Comparison of ENCODE assay signal across 1 cellular context in the genomic region with DNA sequence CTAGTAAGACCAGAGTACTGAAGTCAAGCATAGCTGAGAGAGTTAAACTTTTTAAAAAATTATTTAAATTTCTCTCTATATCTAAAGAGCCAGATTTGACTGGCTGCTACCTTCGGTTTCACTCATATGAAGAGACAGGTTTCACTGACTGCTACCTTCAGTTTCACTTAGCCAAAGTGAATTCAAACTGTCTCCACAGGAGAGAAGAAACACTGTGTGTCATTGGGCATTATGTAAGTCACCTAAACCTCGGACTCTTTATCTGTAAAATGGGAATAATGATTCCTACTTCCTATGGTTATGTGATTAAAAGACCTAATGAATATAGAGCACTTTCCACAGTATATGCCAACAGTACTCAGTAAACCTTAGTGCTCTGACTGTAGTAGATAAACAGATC.
TF ChIP-seq lines count a peak whose summit lies in the region.

No MANE protein-coding gene starts in this region.

TF ChIP-seq in HEK293, 187 proteins besides CTCF, POLR2A, EP300 and RAD21 (continued from another document):
- TF ChIP-seq, protein P1, sequence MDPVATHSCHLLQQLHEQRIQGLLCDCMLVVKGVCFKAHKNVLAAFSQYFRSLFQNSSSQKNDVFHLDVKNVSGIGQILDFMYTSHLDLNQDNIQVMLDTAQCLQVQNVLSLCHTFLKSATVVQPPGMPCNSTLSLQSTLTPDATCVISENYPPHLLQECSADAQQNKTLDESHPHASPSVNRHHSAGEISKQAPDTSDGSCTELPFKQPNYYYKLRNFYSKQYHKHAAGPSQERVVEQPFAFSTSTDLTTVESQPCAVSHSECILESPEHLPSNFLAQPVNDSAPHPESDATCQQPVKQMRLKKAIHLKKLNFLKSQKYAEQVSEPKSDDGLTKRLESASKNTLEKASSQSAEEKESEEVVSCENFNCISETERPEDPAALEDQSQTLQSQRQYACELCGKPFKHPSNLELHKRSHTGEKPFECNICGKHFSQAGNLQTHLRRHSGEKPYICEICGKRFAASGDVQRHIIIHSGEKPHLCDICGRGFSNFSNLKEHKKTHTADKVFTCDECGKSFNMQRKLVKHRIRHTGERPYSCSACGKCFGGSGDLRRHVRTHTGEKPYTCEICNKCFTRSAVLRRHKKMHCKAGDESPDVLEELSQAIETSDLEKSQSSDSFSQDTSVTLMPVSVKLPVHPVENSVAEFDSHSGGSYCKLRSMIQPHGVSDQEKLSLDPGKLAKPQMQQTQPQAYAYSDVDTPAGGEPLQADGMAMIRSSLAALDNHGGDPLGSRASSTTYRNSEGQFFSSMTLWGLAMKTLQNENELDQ (tag by site-specific recombination; IDR thresholded peaks at IDR 0.05; ENCODE audit: low read depth), result no peak
- TF ChIP-seq, protein P2, sequence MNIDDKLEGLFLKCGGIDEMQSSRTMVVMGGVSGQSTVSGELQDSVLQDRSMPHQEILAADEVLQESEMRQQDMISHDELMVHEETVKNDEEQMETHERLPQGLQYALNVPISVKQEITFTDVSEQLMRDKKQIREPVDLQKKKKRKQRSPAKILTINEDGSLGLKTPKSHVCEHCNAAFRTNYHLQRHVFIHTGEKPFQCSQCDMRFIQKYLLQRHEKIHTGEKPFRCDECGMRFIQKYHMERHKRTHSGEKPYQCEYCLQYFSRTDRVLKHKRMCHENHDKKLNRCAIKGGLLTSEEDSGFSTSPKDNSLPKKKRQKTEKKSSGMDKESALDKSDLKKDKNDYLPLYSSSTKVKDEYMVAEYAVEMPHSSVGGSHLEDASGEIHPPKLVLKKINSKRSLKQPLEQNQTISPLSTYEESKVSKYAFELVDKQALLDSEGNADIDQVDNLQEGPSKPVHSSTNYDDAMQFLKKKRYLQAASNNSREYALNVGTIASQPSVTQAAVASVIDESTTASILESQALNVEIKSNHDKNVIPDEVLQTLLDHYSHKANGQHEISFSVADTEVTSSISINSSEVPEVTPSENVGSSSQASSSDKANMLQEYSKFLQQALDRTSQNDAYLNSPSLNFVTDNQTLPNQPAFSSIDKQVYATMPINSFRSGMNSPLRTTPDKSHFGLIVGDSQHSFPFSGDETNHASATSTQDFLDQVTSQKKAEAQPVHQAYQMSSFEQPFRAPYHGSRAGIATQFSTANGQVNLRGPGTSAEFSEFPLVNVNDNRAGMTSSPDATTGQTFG (tag by site-specific recombination; IDR thresholded peaks at IDR 0.05; ENCODE audit: borderline replicate concordance), result no peak
- TF ChIP-seq ZNF560 (tag by site-specific recombination; IDR thresholded peaks at IDR 0.05; ENCODE audit: borderline replicate concordance) (no peak), ZNF626 (tag by site-specific recombination; IDR thresholded peaks at IDR 0.05) (no peak), ZNF624 (tag by site-specific recombination; IDR thresholded peaks at IDR 0.05) (no peak), ZNF664 (tag by site-specific recombination; IDR thresholded peaks at IDR 0.05) (peak; percentile 49; the same call in 1 of the 2 replicates), ZNF335 (tag by site-specific recombination; conservative IDR thresholded peaks at IDR 0.05) (peak; percentile 28; the same call in 1 of the 2 replicates)
- TF ChIP-seq, protein P3, sequence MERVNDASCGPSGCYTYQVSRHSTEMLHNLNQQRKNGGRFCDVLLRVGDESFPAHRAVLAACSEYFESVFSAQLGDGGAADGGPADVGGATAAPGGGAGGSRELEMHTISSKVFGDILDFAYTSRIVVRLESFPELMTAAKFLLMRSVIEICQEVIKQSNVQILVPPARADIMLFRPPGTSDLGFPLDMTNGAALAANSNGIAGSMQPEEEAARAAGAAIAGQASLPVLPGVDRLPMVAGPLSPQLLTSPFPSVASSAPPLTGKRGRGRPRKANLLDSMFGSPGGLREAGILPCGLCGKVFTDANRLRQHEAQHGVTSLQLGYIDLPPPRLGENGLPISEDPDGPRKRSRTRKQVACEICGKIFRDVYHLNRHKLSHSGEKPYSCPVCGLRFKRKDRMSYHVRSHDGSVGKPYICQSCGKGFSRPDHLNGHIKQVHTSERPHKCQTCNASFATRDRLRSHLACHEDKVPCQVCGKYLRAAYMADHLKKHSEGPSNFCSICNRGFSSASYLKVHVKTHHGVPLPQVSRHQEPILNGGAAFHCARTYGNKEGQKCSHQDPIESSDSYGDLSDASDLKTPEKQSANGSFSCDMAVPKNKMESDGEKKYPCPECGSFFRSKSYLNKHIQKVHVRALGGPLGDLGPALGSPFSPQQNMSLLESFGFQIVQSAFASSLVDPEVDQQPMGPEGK (tag by site-specific recombination; IDR thresholded peaks at IDR 0.05), result no peak
- TF ChIP-seq, protein P4, sequence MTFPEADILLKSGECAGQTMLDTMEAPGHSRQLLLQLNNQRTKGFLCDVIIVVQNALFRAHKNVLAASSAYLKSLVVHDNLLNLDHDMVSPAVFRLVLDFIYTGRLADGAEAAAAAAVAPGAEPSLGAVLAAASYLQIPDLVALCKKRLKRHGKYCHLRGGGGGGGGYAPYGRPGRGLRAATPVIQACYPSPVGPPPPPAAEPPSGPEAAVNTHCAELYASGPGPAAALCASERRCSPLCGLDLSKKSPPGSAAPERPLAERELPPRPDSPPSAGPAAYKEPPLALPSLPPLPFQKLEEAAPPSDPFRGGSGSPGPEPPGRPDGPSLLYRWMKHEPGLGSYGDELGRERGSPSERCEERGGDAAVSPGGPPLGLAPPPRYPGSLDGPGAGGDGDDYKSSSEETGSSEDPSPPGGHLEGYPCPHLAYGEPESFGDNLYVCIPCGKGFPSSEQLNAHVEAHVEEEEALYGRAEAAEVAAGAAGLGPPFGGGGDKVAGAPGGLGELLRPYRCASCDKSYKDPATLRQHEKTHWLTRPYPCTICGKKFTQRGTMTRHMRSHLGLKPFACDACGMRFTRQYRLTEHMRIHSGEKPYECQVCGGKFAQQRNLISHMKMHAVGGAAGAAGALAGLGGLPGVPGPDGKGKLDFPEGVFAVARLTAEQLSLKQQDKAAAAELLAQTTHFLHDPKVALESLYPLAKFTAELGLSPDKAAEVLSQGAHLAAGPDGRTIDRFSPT (tag by site-specific recombination; IDR thresholded peaks at IDR 0.05), result no peak
- TF ChIP-seq, protein P5, sequence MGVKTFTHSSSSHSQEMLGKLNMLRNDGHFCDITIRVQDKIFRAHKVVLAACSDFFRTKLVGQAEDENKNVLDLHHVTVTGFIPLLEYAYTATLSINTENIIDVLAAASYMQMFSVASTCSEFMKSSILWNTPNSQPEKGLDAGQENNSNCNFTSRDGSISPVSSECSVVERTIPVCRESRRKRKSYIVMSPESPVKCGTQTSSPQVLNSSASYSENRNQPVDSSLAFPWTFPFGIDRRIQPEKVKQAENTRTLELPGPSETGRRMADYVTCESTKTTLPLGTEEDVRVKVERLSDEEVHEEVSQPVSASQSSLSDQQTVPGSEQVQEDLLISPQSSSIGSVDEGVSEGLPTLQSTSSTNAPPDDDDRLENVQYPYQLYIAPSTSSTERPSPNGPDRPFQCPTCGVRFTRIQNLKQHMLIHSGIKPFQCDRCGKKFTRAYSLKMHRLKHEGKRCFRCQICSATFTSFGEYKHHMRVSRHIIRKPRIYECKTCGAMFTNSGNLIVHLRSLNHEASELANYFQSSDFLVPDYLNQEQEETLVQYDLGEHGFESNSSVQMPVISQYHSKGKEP (tag by site-specific recombination; IDR thresholded peaks at IDR 0.05), result no peak
- TF ChIP-seq, protein P6, sequence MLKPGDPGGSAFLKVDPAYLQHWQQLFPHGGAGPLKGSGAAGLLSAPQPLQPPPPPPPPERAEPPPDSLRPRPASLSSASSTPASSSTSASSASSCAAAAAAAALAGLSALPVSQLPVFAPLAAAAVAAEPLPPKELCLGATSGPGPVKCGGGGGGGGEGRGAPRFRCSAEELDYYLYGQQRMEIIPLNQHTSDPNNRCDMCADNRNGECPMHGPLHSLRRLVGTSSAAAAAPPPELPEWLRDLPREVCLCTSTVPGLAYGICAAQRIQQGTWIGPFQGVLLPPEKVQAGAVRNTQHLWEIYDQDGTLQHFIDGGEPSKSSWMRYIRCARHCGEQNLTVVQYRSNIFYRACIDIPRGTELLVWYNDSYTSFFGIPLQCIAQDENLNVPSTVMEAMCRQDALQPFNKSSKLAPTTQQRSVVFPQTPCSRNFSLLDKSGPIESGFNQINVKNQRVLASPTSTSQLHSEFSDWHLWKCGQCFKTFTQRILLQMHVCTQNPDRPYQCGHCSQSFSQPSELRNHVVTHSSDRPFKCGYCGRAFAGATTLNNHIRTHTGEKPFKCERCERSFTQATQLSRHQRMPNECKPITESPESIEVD (tag by site-specific recombination; IDR thresholded peaks at IDR 0.05), result no peak
TF ChIP-seq in HEK293: peak in this region for 3.
